Comparison of ENCODE assay signal across 3 cellular contexts in genomic region chr19:31705656-31706055, GRCh38.
"Had no signal": no experiment of that assay in that cellular context is flagged by ENCODE, and none has a peak within 500 bp of the region (broad histone marks: within the 10 kb centered on the region; RNA-seq: fewer than 3 reads in every experiment).

No MANE protein-coding gene starts in this region.

- DNase-seq: GDM1, GF-D8 had no signal

- H3K4me3 ChIP-seq: GM12878 had no signal
